Comparison of ENCODE assay signal across 8 cellular contexts in genomic region chr17:7242717-7243576, GRCh38. TPM values are rescaled to one million over a fixed set of nuclear protein-coding genes. Genes with fewer than 3 reads are reported as not detected.
A peak's percentile ranks its signal among the peaks of the same experiment; 100 is the strongest.
DNase-seq lines count a peak whose midpoint lies in the region; ATAC-seq and TF ChIP-seq lines count a peak whose summit lies in the region.

No MANE protein-coding gene starts in this region.

- H3K27ac Mint-ChIP-seq in naive B cell, result peak overlapping the region; percentile 98 to 100 (median 100)

- peak overlapping the region; percentile 87 to 100 (median 98) for H3K4me3 Mint-ChIP-seq in naive B cell

- H3K9me3 Mint-ChIP-seq in naive B cell, result peaks cover 0 to 4% (median 0%) of the 10 kb centered on the region in 7 donors

- in situ Hi-C loops in Caki2 (cut with HindIII; ENCODE audit: low pct_unique_long_range_greater_than_20kb, low sequenced_read_pairs), result no loop called here
- in situ Hi-C loops in KBM-7 (cut with MboI; ENCODE audit: low pct_unique_long_range_greater_than_20kb, low sequenced_read_pairs), result no loop called here

- no peaks in the 10 kb centered on the region for H3K27me3 Mint-ChIP-seq in naive B cell

- ATAC-seq in GM21515 (IDR thresholded peaks at IDR 0.05; ENCODE audit: unreplicated experiment), result peak; percentile 39
- peak; percentile 37 to 49 for ATAC-seq in naive B cell (ENCODE audit: low read depth in 2 of 2)

- peaks cover 43 to 52% (median 51%) of the 10 kb centered on the region in 3 donors for H3K4me1 Mint-ChIP-seq in naive B cell

- peaks cover 15 to 36% of the 10 kb centered on the region in 2 donors for H3K36me3 Mint-ChIP-seq in naive B cell

- peak; percentile 90 for DNase-seq in Caki2 (ENCODE audit: low read depth)
- peak; percentile 95 for DNase-seq in KBM-7
- DNase-seq in activated T-helper 1 cell treated with Interleukin-2 at 50 U/mL for 16 hours (ENCODE audit: low read depth), result peak; percentile 86
- peak; percentile 98 for DNase-seq in fibroblast of gingiva (ENCODE audit: low read depth)
- DNase-seq in naive B cell, result peak; percentile 93
- DNase-seq in stimulated activated CD8-positive, alpha-beta memory T cell treated with anti-CD3 and anti-CD28 coated beads, Interleukin-7, amount 100 ng/mL, for 48 hours (ENCODE audit: extremely low read depth in 1 of 2, low read depth in 1 of 2), result peak; percentile 82 to 84

TF ChIP-seq in PFSK-1, 5 proteins besides CTCF, POLR2A, EP300 and RAD21:
- peak; percentile 77; the same call in 1 of the 2 replicates for TF ChIP-seq TAF1 (IDR thresholded peaks at IDR 0.05; ENCODE audit: borderline replicate concordance, insufficient read depth, low read length)
- TF ChIP-seq SIN3A (IDR thresholded peaks at IDR 0.05; ENCODE audit: borderline replicate concordance, insufficient read depth, low read length), result peak; percentile 99; the same call in 1 of the 2 replicates
- TF ChIP-seq FOXP2 (optimal IDR thresholded peaks at IDR 0.05; ENCODE audit: borderline replicate concordance, extremely low read depth, extremely low read length, insufficient read depth), result peak; percentile 45
- TF ChIP-seq POLR2AphosphoS5 (IDR thresholded peaks at IDR 0.05; ENCODE audit: low read depth, low read length), result peak; percentile 95
- no peak for TF ChIP-seq REST (IDR thresholded peaks at IDR 0.05; ENCODE audit: insufficient read depth in 1 of 2, low read depth in 2 of 2, low read length in 2 of 2)
TF ChIP-seq in PFSK-1: peak in this region for 4.

RNA-seq across cellular contexts. Expression of gene GABARAP, which starts 0.7 kb away (rescaled TPM):
- total RNA-seq in Caki2 (2014; rRNA removed; shearing (Covaris generic); ENCODE audit: low replicate concordance), result 211 and 296 TPM in 2 replicates
- polyA plus RNA-seq in PFSK-1 (2012; ENCODE audit: insufficient read length, low read depth), result 175 TPM
- polyA plus RNA-seq in naive B cell (ENCODE audit: low read depth in 6 of 6), result 1,000 to 10,000 TPM in 4 of 6 donors, 100 to 1,000 TPM in 2; 833 to 1,381 (median 1,181) TPM

RNA-seq across cellular contexts. Expression of gene PHF23, which starts 3.7 kb away (rescaled TPM):
- 28.0 and 39.4 TPM in 2 replicates for total RNA-seq in Caki2 (2014; rRNA removed; shearing (Covaris generic); ENCODE audit: low replicate concordance)
- 86.0 TPM for polyA plus RNA-seq in PFSK-1 (2012; ENCODE audit: insufficient read length, low read depth)
- polyA plus RNA-seq in naive B cell (ENCODE audit: low read depth in 6 of 6), result 10 to 100 TPM; 11.9 to 24.2 (median 20.5) TPM

RNA-seq across cellular contexts. Expression of gene CTDNEP1, which starts 8.6 kb away (rescaled TPM):
- total RNA-seq in Caki2 (2014; rRNA removed; shearing (Covaris generic); ENCODE audit: low replicate concordance), result 9.6 and 19.0 TPM in 2 replicates
- polyA plus RNA-seq in PFSK-1 (2012; ENCODE audit: insufficient read length, low read depth), result 163 TPM
- 10 to 100 TPM; 44.6 to 90.2 (median 53.0) TPM for polyA plus RNA-seq in naive B cell (ENCODE audit: low read depth in 6 of 6)

RNA-seq across cellular contexts. Expression of gene DVL2, which starts 8.6 kb away (rescaled TPM):
- 33.3 and 64.4 TPM in 2 replicates for total RNA-seq in Caki2 (2014; rRNA removed; shearing (Covaris generic); ENCODE audit: low replicate concordance)
- 118 TPM for polyA plus RNA-seq in PFSK-1 (2012; ENCODE audit: insufficient read length, low read depth)
- polyA plus RNA-seq in naive B cell (ENCODE audit: low read depth in 6 of 6), result 10 to 100 TPM; 23.4 to 33.1 (median 25.5) TPM

RNA-seq across cellular contexts. Expression of gene ELP5, which starts 9.1 kb away (rescaled TPM):
- total RNA-seq in Caki2 (2014; rRNA removed; shearing (Covaris generic); ENCODE audit: low replicate concordance), result 25.5 and 32.4 TPM in 2 replicates
- 64.4 TPM for polyA plus RNA-seq in PFSK-1 (2012; ENCODE audit: insufficient read length, low read depth)
- 10 to 100 TPM; 54.2 to 94.8 (median 80.6) TPM for polyA plus RNA-seq in naive B cell (ENCODE audit: low read depth in 6 of 6)

Comparison
In these comparisons a context has a peak if more than half of its experiments do, and no peak if none do; other contexts are left out.
1. Peak in every context shown above with its lines: DNase-seq and ATAC-seq.